Comparison of ENCODE assay signal across 12 cellular contexts in genomic region chr12:9794484-9795063, GRCh38. TPM values are rescaled to one million over a fixed set of nuclear protein-coding genes. Genes with fewer than 3 reads are reported as not detected.
DNase-seq lines count a peak whose midpoint lies in the region; ATAC-seq, FAIRE-seq and TF ChIP-seq lines count a peak whose summit lies in the region.
"Had no signal": no experiment of that assay in that cellular context is flagged by ENCODE, and none has a peak within 500 bp of the region (broad histone marks: within the 10 kb centered on the region; RNA-seq: fewer than 3 reads in every experiment).

No MANE protein-coding gene starts in this region.

- H3K27ac ChIP-seq in CD8-positive, alpha-beta T cell (ENCODE audit: low read depth, low read length), result no peak overlapping the region
- no peak overlapping the region for H3K27ac ChIP-seq in left lung
- no peak overlapping the region for H3K27ac ChIP-seq in small intestine (ENCODE audit: low read depth in 1 of 2, low read length in 1 of 2)
- H3K27ac ChIP-seq: foreskin keratinocyte had no signal

- no peaks in the 10 kb centered on the region for H3K27me3 Mint-ChIP-seq in CD8-positive, alpha-beta T cell (ENCODE audit: low read depth)
- peaks cover 6% of the 10 kb centered on the region for H3K27me3 Mint-ChIP-seq in T-helper 17 cell

- H3K36me3 ChIP-seq in CD8-positive, alpha-beta T cell (ENCODE audit: insufficient read depth, low read length), result no peaks in the 10 kb centered on the region
- no peaks in the 10 kb centered on the region for H3K36me3 ChIP-seq in left lung
- H3K36me3 ChIP-seq in small intestine (ENCODE audit: control insufficient read depth in 2 of 2, insufficient read depth in 2 of 2, low read length in 2 of 2), result no peaks in the 10 kb centered on the region

- H3K4me1 Mint-ChIP-seq in CD8-positive, alpha-beta T cell (ENCODE audit: low read depth), result peaks cover 49% of the 10 kb centered on the region
- H3K4me1 Mint-ChIP-seq in T-helper 17 cell, result peaks cover 46% of the 10 kb centered on the region
- H3K4me1 Mint-ChIP-seq: neural crest cell had no signal

- CTCF ChIA-PET in CD8-positive, alpha-beta T cell (lab: Charles Lee), result interaction anchor here (0.9 to 10.4 kb wide), 3 partner anchors 11 to 52 kb away, joined by 3 to 483 read pairs (median 5); partner anchors contain the start of gene CD69

- H3K4me3 ChIP-seq in CD8-positive, alpha-beta T cell (ENCODE audit: low read depth, low read length), result peak overlapping the region; percentile 10
- H3K4me3 ChIP-seq in left lung (no peak overlapping the region), small intestine (ENCODE audit: low read depth in 1 of 2, low read length in 2 of 2) (no peak overlapping the region)

- H3K4me1 ChIP-seq in CD8-positive, alpha-beta T cell (ENCODE audit: insufficient read depth, low read length), result peaks cover 50% of the 10 kb centered on the region
- peaks cover 0 to 28% of the 10 kb centered on the region in 2 donors for H3K4me1 ChIP-seq in left lung
- H3K4me1 ChIP-seq in small intestine (ENCODE audit: control insufficient read depth in 2 of 2, insufficient read depth in 1 of 2, low read depth in 1 of 2, low read length in 1 of 2), result no peaks in the 10 kb centered on the region
- H3K4me1 ChIP-seq: foreskin keratinocyte had no signal

- TF ChIP-seq CTCF in CD8-positive, alpha-beta T cell (IDR thresholded peaks at IDR 0.05), result no peak
- TF ChIP-seq CTCF in GM20000 (IDR thresholded peaks at IDR 0.05; ENCODE audit: extremely low read depth, missing control alignments), result no peak
- TF ChIP-seq CTCF in left lung (IDR thresholded peaks at IDR 0.05), result no peak

- no peaks in the 10 kb centered on the region for H3K9me3 ChIP-seq in CD8-positive, alpha-beta T cell (ENCODE audit: low read length)
- H3K9me3 ChIP-seq in T-helper 17 cell (ENCODE audit: control insufficient read depth, low read length, poor library complexity, severe bottlenecking) (no peaks in the 10 kb centered on the region), left lung (no peaks in the 10 kb centered on the region), small intestine (ENCODE audit: control insufficient read depth, low read depth) (no peaks in the 10 kb centered on the region)

- no peak for FAIRE-seq in small intestine (lab: Jason Lieb, UNC)
- FAIRE-seq: keratinocyte had no signal

- no peaks in the 10 kb centered on the region for H3K36me3 Mint-ChIP-seq in CD8-positive, alpha-beta T cell
- no peaks in the 10 kb centered on the region for H3K36me3 Mint-ChIP-seq in T-helper 17 cell (ENCODE audit: low read depth)

- H3K27ac Mint-ChIP-seq in CD8-positive, alpha-beta T cell, result peak overlapping the region; percentile 23
- H3K27ac Mint-ChIP-seq in T-helper 17 cell, result peak overlapping the region; percentile 89

- DNase-seq in CD8-positive, alpha-beta T cell, result no peak
- DNase-seq in GM20000 (ENCODE audit: low spot score) (peak; percentile 11), T-helper 17 cell (no peak), iris pigment epithelial cell (ENCODE audit: low read depth) (peak; percentile 20), left lung (no peak), small intestine (no peak), retina (no peak)
- DNase-seq: foreskin keratinocyte, NCI-H2029 treated with DMSO at 0.1 percent for 48 hours had no signal

- intact Hi-C loops in CD8-positive, alpha-beta T cell (cut with DNase I, micrococcal nuclease), result loop anchor here (5.0 kb wide), 2 partner anchors 147 to 462 kb away; no protein-coding TSS in a partner anchor
- intact Hi-C loops in left lung (cut with DNase I), result loop anchor here in 1 of 2 donors (5.0 kb wide), 1 partner anchor 37 kb away; no protein-coding TSS in a partner anchor

- POLR2A ChIA-PET in CD8-positive, alpha-beta T cell (lab: Charles Lee), result interaction anchor here (0.7 to 1.5 kb wide), 4 partner anchors 17 to 43 kb away, joined by 3 to 8 read pairs (median 4); partner anchors contain the start of gene CD69

- WGBS in small intestine, 3 donors, result 49 to 59% (median 52%) methylated on average over 2 of the region's 2 CpGs

- H3K4me3 Mint-ChIP-seq in CD8-positive, alpha-beta T cell, result peak overlapping the region; percentile 58
- H3K4me3 Mint-ChIP-seq in T-helper 17 cell, result peak overlapping the region; percentile 70
- H3K4me3 Mint-ChIP-seq: neural crest cell had no signal

- peak; percentile 28 for ATAC-seq in CD8-positive, alpha-beta T cell
- ATAC-seq in T-helper 17 cell (no peak), left lung (no peak), HG03108 (IDR thresholded peaks at IDR 0.05; ENCODE audit: unreplicated experiment) (no peak)
- ATAC-seq: foreskin keratinocyte had no signal

- H3K27me3 ChIP-seq in CD8-positive, alpha-beta T cell (ENCODE audit: insufficient read depth, low read length), result no peaks in the 10 kb centered on the region
- H3K27me3 ChIP-seq in left lung, result no peaks in the 10 kb centered on the region
- H3K27me3 ChIP-seq in small intestine (ENCODE audit: control insufficient read depth in 2 of 2, insufficient read depth in 2 of 2, low read length in 2 of 2), result no peaks in the 10 kb centered on the region

- H3K9me3 Mint-ChIP-seq in CD8-positive, alpha-beta T cell, result no peaks in the 10 kb centered on the region

RNA-seq across cellular contexts. Expression of gene KLRF1, which starts 32.7 kb away (rescaled TPM):
- total RNA-seq in CD8-positive, alpha-beta T cell, result under 1 TPM; 0.78 to 0.92 TPM
- total RNA-seq in T-helper 17 cell (under 1 TPM; 0.52 to 0.57 TPM), left lung (1 to 10 TPM; 1.5 to 2.2 TPM)
- under 1 TPM in 1 of 3 donors, not detected in 2; 0.24 TPM for polyA plus RNA-seq in small intestine
- total RNA-seq: neural crest cell had no signal

RNA-seq across cellular contexts. Expression of gene CD69, which starts 33.9 kb away (rescaled TPM):
- 100 to 1,000 TPM; 502 to 504 TPM for total RNA-seq in CD8-positive, alpha-beta T cell
- total RNA-seq in T-helper 17 cell, result 1,000 to 10,000 TPM; 1,001 to 1,104 TPM
- total RNA-seq in left lung, result 1 to 10 TPM; 4.4 to 6.5 TPM
- polyA plus RNA-seq in small intestine, result 1 to 10 TPM; 1.8 to 6.2 (median 4.1) TPM
- total RNA-seq: foreskin keratinocyte, neural crest cell had no signal
- polyA plus RNA-seq: foreskin keratinocyte, keratinocyte had no signal

Comparison
In these comparisons a context has a peak if more than half of its experiments do, and no peak if none do; other contexts are left out.
1. DNase-seq: peak in GM20000 (single experiment) and iris pigment epithelial cell (single experiment); none in CD8-positive, alpha-beta T cell (0 of 7), T-helper 17 cell (0 of 3), left lung (0 of 2), small intestine (single experiment) and retina (single experiment).
2. RNA of gene CD69, which starts 33.9 kb away (total RNA-seq): 1,001 to 1,104 TPM in T-helper 17 cell and 502 to 504 TPM in CD8-positive, alpha-beta T cell; 4.4 to 6.5 TPM in left lung; every median in the first group is over 10 times any median in the second.